Comparison of ENCODE assay signal across 24 cellular contexts in the genomic region with DNA sequence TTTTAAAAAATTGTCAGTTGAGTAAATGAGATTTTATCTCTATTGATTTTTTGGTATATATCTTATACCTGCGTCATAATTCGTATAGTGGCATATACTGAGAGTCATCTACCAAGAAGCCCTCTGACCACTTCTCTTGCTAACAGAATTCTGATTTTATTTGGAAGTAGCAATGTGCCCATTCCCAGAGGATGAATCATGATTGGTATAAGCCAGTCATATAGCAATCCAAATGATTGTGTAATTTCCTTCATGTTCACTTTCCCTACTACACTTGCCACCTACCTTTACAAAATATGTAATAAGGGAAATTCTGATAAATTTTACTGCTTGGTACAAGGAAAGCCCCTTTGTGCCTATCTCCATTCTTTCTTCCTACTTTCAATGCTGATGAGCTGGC. TPM values are rescaled to one million over a fixed set of nuclear protein-coding genes. Genes with fewer than 3 reads are reported as not detected.
DNase-seq lines count a peak whose midpoint lies in the region; ATAC-seq, FAIRE-seq and TF ChIP-seq lines count a peak whose summit lies in the region.
"Had no signal": no experiment of that assay in that cellular context is flagged by ENCODE, and none has a peak within 500 bp of the region (broad histone marks: within the 10 kb centered on the region; RNA-seq: fewer than 3 reads in every experiment).

No MANE protein-coding gene starts in this region.

- H3K36me3 Mint-ChIP-seq in activated T-helper 2 cell treated with anti-CD3 and anti-CD28 coated beads, Interferon-gamma antibody, Interleukin-2, Interleukin-4, amounts not matched to agents 10 μg/mL and 5 μg/mL and 100 μg/mL, durations not matched to agents 14 hours and 24 hours and 36 hours (ENCODE audit: low read depth): no peaks in the 10 kb centered on the region
- H3K36me3 Mint-ChIP-seq: activated naive CD4-positive, alpha-beta T cell treated with anti-CD3 and anti-CD28 coated beads, Interleukin-2, amount 50 U/mL, for 24 hours had no signal

- TF ChIP-seq CTCF in astrocyte of the spinal cord (IDR thresholded peaks at IDR 0.05; ENCODE audit: low read depth, low read length) (no peak), foreskin keratinocyte (conservative IDR thresholded peaks at IDR 0.05) (no peak)

- H3K9me3 Mint-ChIP-seq in activated T-helper 2 cell treated with anti-CD3 and anti-CD28 coated beads, Interferon-gamma antibody, Interleukin-2, Interleukin-4, amounts not matched to agents 10 μg/mL and 5 μg/mL and 100 μg/mL, durations not matched to agents 14 hours and 24 hours and 36 hours: no peaks in the 10 kb centered on the region
- H3K9me3 Mint-ChIP-seq: activated naive CD4-positive, alpha-beta T cell treated with anti-CD3 and anti-CD28 coated beads, Interleukin-2, amount 50 U/mL, for 24 hours; stimulated activated naive CD8-positive, alpha-beta T cell treated with anti-CD3 and anti-CD28 coated beads, Interleukin-15, amount 100 ng/mL, for 72 hours had no signal

- H3K4me1 ChIP-seq in ACC112 (ENCODE audit: control insufficient read depth, insufficient read depth, low read length, unreplicated experiment): peaks cover 17% of the 10 kb centered on the region
- peaks cover 6% of the 10 kb centered on the region for H3K4me1 ChIP-seq in foreskin keratinocyte
- H3K4me1 ChIP-seq: left ventricle myocardium inferior, right atrium auricular region, upper lobe of right lung had no signal

- ATAC-seq in foreskin keratinocyte: peak; percentile 95
- no peak for ATAC-seq in HG02763 (IDR thresholded peaks at IDR 0.05; ENCODE audit: unreplicated experiment)
- no peak for ATAC-seq in GM18502 (IDR thresholded peaks at IDR 0.05; ENCODE audit: poor library complexity, unreplicated experiment)
- ATAC-seq: stimulated activated naive CD8-positive, alpha-beta T cell treated with anti-CD3 and anti-CD28 coated beads, Interleukin-15, amount 100 ng/mL, for 72 hours; upper lobe of right lung had no signal

- H3K27ac Mint-ChIP-seq in activated T-helper 2 cell treated with anti-CD3 and anti-CD28 coated beads, Interferon-gamma antibody, Interleukin-2, Interleukin-4, amounts not matched to agents 10 μg/mL and 5 μg/mL and 100 μg/mL, durations not matched to agents 14 hours and 24 hours and 36 hours: no peak overlapping the region
- H3K27ac Mint-ChIP-seq: activated naive CD4-positive, alpha-beta T cell treated with anti-CD3 and anti-CD28 coated beads, Interleukin-2, amount 50 U/mL, for 24 hours; stimulated activated naive CD8-positive, alpha-beta T cell treated with anti-CD3 and anti-CD28 coated beads, Interleukin-15, amount 100 ng/mL, for 72 hours had no signal

- no peaks in the 10 kb centered on the region for H3K27me3 ChIP-seq in ACC112 (ENCODE audit: insufficient read depth, low read length)
- H3K27me3 ChIP-seq in foreskin keratinocyte: no peaks in the 10 kb centered on the region
- H3K27me3 ChIP-seq: neutrophil, right atrium auricular region, upper lobe of right lung had no signal

- H3K36me3 ChIP-seq in ACC112 (ENCODE audit: insufficient read depth, low read length): no peaks in the 10 kb centered on the region
- H3K36me3 ChIP-seq: left ventricle myocardium inferior, neutrophil, right atrium auricular region, upper lobe of right lung had no signal

- H2AFZ ChIP-seq in ACC112 (ENCODE audit: low read length, unreplicated experiment): no peak overlapping the region

- no peaks in the 10 kb centered on the region for H3K4me1 Mint-ChIP-seq in activated T-helper 2 cell treated with anti-CD3 and anti-CD28 coated beads, Interferon-gamma antibody, Interleukin-2, Interleukin-4, amounts not matched to agents 10 μg/mL and 5 μg/mL and 100 μg/mL, durations not matched to agents 14 hours and 24 hours and 36 hours (ENCODE audit: low read depth)
- H3K4me1 Mint-ChIP-seq: activated naive CD4-positive, alpha-beta T cell treated with anti-CD3 and anti-CD28 coated beads, Interleukin-2, amount 50 U/mL, for 24 hours; stimulated activated naive CD8-positive, alpha-beta T cell treated with anti-CD3 and anti-CD28 coated beads, Interleukin-15, amount 100 ng/mL, for 72 hours had no signal

- H3K27ac ChIP-seq in ACC112 (ENCODE audit: low read depth, low read length): peak overlapping the region; percentile 45
- H3K27ac ChIP-seq in foreskin keratinocyte: no peak overlapping the region
- H3K27ac ChIP-seq: left ventricle myocardium inferior, neutrophil, right atrium auricular region, upper lobe of right lung had no signal

- peak overlapping the region; percentile 1; the same call in 1 of the 2 replicates for H3K4me3 ChIP-seq in ACC112 (ENCODE audit: low read depth, low read length)
- H3K4me3 ChIP-seq in astrocyte of the spinal cord (ENCODE audit: low read depth, low read length): no peak overlapping the region
- H3K4me3 ChIP-seq: left ventricle myocardium inferior, right atrium auricular region, upper lobe of right lung had no signal

- H3K4me3 Mint-ChIP-seq in activated T-helper 2 cell treated with anti-CD3 and anti-CD28 coated beads, Interferon-gamma antibody, Interleukin-2, Interleukin-4, amounts not matched to agents 10 μg/mL and 5 μg/mL and 100 μg/mL, durations not matched to agents 14 hours and 24 hours and 36 hours (ENCODE audit: low read depth): no peak overlapping the region
- H3K4me3 Mint-ChIP-seq: activated naive CD4-positive, alpha-beta T cell treated with anti-CD3 and anti-CD28 coated beads, Interleukin-2, amount 50 U/mL, for 24 hours; stimulated activated naive CD8-positive, alpha-beta T cell treated with anti-CD3 and anti-CD28 coated beads, Interleukin-15, amount 100 ng/mL, for 72 hours had no signal

- peak; percentile 30 for DNase-seq in HTR-8/SVneo (ENCODE audit: insufficient read length, low spot score)
- peak; percentile 46 for DNase-seq in astrocyte of the spinal cord (ENCODE audit: low read depth, low spot score)
- peak; percentile 79 to 89 for DNase-seq in foreskin keratinocyte
- no peak for DNase-seq in activated T-helper 2 cell treated with anti-CD3 and anti-CD28 coated beads, Interferon-gamma antibody, Interleukin-2, Interleukin-4, amounts not matched to agents 10 μg/mL and 5 μg/mL and 100 μg/mL, durations not matched to agents 14 hours and 24 hours and 36 hours (ENCODE audit: low spot score)
- no peak for DNase-seq in NCI-H345 treated with DMSO at 0.1 percent for 48 hours (lab: John Stamatoyannopoulos, UW; ENCODE audit: unreplicated experiment)
- DNase-seq: ACHN; activated CD4-positive, alpha-beta T cell treated with anti-CD3 and anti-CD28 coated beads, Interleukin-2, amount 50 U/mL, for 1 hour; activated T-cell treated with anti-CD3 and anti-CD28 coated beads for 4 hours; effector CD4-positive, alpha-beta T cell; left ventricle myocardium inferior; MV-4-11; NCI-H2029 treated with DMSO at 0.1 percent for 48 hours; NCI-H524 treated with DMSO at 0.1 percent for 48 hours; OCI-M1; stimulated activated naive CD8-positive, alpha-beta T cell treated with anti-CD3 and anti-CD28 coated beads, Interleukin-15, amount 100 ng/mL, for 72 hours; upper lobe of right lung had no signal

- peak; percentile 69 for FAIRE-seq in HTR-8/SVneo (lab: Jason Lieb, UNC)
- FAIRE-seq: GM19239, TTC549 had no signal

- in situ Hi-C loops in astrocyte of the spinal cord (cut with HindIII; ENCODE audit: low sequenced_read_pairs): no loop called here

- intact Hi-C loops in activated T-helper 2 cell treated with anti-CD3 and anti-CD28 coated beads, Interferon-gamma antibody, Interleukin-2, Interleukin-4, amounts not matched to agents 10 μg/mL and 5 μg/mL and 100 μg/mL, durations not matched to agents 14 hours and 24 hours and 36 hours (cut with micrococcal nuclease): no loop called here

- no peaks in the 10 kb centered on the region for H3K79me2 ChIP-seq in ACC112 (ENCODE audit: control insufficient read depth, insufficient read depth, low read length, unreplicated experiment)

- no peaks in the 10 kb centered on the region for H3K27me3 Mint-ChIP-seq in activated T-helper 2 cell treated with anti-CD3 and anti-CD28 coated beads, Interferon-gamma antibody, Interleukin-2, Interleukin-4, amounts not matched to agents 10 μg/mL and 5 μg/mL and 100 μg/mL, durations not matched to agents 14 hours and 24 hours and 36 hours (ENCODE audit: low read depth)
- H3K27me3 Mint-ChIP-seq: stimulated activated naive CD8-positive, alpha-beta T cell treated with anti-CD3 and anti-CD28 coated beads, Interleukin-15, amount 100 ng/mL, for 72 hours had no signal

RNA-seq across cellular contexts. Expression of gene ZNF462, which starts 16.1 kb away (rescaled TPM):
- 19.6 and 22.4 TPM in 2 replicates for total RNA-seq in foreskin keratinocyte
- 1.6 and 1.7 TPM in 2 replicates for polyA plus RNA-seq in foreskin keratinocyte
- 0.09 and 0.11 TPM in 2 replicates for total RNA-seq in activated T-helper 2 cell treated with anti-CD3 and anti-CD28 coated beads, Interferon-gamma antibody, Interleukin-2, Interleukin-4, amounts not matched to agents 10 μg/mL and 5 μg/mL and 100 μg/mL, durations not matched to agents 14 hours and 24 hours and 36 hours

Comparison
In these comparisons a context has a peak if more than half of its experiments do, and no peak if none do; other contexts are left out.
1. DNase-seq: peak in HTR-8/SVneo (single experiment), astrocyte of the spinal cord (single experiment) and foreskin keratinocyte (2 of 2); none in activated T-helper 2 cell treated with anti-CD3 and anti-CD28 coated beads, Interferon-gamma antibody, Interleukin-2, Interleukin-4, amounts not matched to agents 10 μg/mL and 5 μg/mL and 100 μg/mL, durations not matched to agents 14 hours and 24 hours and 36 hours (single experiment) and NCI-H345 treated with DMSO at 0.1 percent for 48 hours (single experiment).
2. RNA of gene ZNF462, which starts 16.1 kb away (total RNA-seq): 19.6 to 22.4 TPM in foreskin keratinocyte; 0.09 to 0.11 TPM in activated T-helper 2 cell treated with anti-CD3 and anti-CD28 coated beads, Interferon-gamma antibody, Interleukin-2, Interleukin-4, amounts not matched to agents 10 μg/mL and 5 μg/mL and 100 μg/mL, durations not matched to agents 14 hours and 24 hours and 36 hours; every median in the first group is over 10 times any median in the second.